ENCODE assay signal across 11 cellular contexts in the genomic region with DNA sequence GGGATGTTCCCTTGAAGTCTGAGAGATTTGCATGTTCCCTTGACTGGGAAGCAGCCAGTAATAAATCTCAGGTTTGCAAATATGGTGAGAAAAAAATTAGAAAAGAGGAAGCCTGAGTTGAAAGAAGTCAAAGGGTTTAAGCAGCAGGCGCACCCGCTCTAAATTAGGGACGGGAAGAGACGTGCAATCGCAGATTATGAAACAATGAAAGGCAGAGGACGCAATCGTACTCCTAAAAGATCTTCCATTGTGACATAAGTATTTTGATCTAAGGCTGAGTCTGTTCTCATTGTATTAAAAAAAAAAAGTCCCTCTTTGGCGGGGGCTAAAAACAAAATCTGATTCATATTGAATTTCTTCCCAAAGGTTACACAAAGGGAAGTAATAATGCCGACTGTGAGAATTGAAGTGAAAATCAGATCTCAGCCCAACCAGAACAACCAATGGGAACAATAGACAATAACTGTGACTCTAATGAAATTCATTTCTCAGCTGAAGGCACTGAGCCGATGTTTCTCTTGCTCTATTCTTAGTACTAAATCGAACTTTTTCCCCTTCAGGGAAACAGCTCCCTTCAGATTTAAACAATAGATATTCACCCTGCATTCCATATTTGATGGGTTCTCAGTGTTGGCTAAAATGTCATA. TPM values are rescaled to one million over a fixed set of nuclear protein-coding genes. Genes with fewer than 3 reads are reported as not detected.
DNase-seq lines count a peak whose midpoint lies in the region; ATAC-seq and TF ChIP-seq lines count a peak whose summit lies in the region.
"Had no signal": no experiment of that assay in that cellular context is flagged by ENCODE, and none has a peak within 500 bp of the region (broad histone marks: within the 10 kb centered on the region; RNA-seq: fewer than 3 reads in every experiment).

No MANE protein-coding gene starts in this region.

- H3K4me3 ChIP-seq in OCI-LY3 (ENCODE audit: low read length) (peak overlapping the region; percentile 63), esophagus squamous epithelium (peak overlapping the region in 1 of 4 donors; percentile 4), foreskin fibroblast (ENCODE audit: low read depth in 1 of 2, low read length in 2 of 2) (no peak overlapping the region)

- peak overlapping the region; percentile 4; the same call in 1 of the 2 replicates for H3K27ac ChIP-seq in OCI-LY3 (ENCODE audit: low read length)
- H3K27ac ChIP-seq in esophagus squamous epithelium, result peak overlapping the region; percentile 24 to 74 (median 49)
- H3K27ac ChIP-seq: RWPE1 had no signal

- no peak for TF ChIP-seq CTCF in OCI-LY3 (IDR thresholded peaks at IDR 0.05; ENCODE audit: low read depth, low read length)
- TF ChIP-seq CTCF in esophagus squamous epithelium (IDR thresholded peaks at IDR 0.05), result no peak
- no peak for TF ChIP-seq CTCF in foreskin fibroblast (IDR thresholded peaks at IDR 0.05; ENCODE audit: low read depth, low read length)

- DNase-seq in GM03348 (ENCODE audit: low spot score), result peak; percentile 15
- DNase-seq in esophagus squamous epithelium (lab: John Stamatoyannopoulos, UW), result no peak
- DNase-seq in pons (ENCODE audit: low spot score), result peak; percentile 62
- DNase-seq in foreskin fibroblast, result no peak
- DNase-seq in NAMALWA (ENCODE audit: low spot score), result no peak
- DNase-seq in stimulated activated CD4-positive, alpha-beta T cell treated with anti-CD3 and anti-CD28 coated beads, Interleukin-4, amount 100 ng/mL, for 1 hour, result no peak
- DNase-seq: activated CD4-positive, alpha-beta T cell treated with anti-CD3 and anti-CD28 coated beads, Interleukin-2, amount 50 U/mL, for 48 hours; amniotic stem cell had no signal

- H3K27me3 ChIP-seq in OCI-LY3 (ENCODE audit: low read depth, low read length) (0 out of 2 replicates have a peak, but pooled peaks cover 2% of the 10 kb centered on the region), esophagus squamous epithelium (no peaks in the 10 kb centered on the region)

- no peak for TF ChIP-seq POLR2A in esophagus squamous epithelium (IDR thresholded peaks at IDR 0.05)

- peak overlapping the region; percentile 70 for H3K4me2 ChIP-seq in OCI-LY3 (ENCODE audit: low read length)

- WGBS in esophagus squamous epithelium, 2 donors, result 8 to 55% methylated on average over 11 of the region's 11 CpGs

- no peaks in the 10 kb centered on the region for H3K79me2 ChIP-seq in OCI-LY3 (ENCODE audit: low read length)

- intact Hi-C loops in esophagus squamous epithelium (cut with DNase I), result no loop called here

- H4K20me1 ChIP-seq in OCI-LY3 (ENCODE audit: insufficient read depth, low read length), result no peaks in the 10 kb centered on the region

- no peak for ATAC-seq in GM18909 (IDR thresholded peaks at IDR 0.05; ENCODE audit: poor library complexity, unreplicated experiment)

- H3K4me1 ChIP-seq in OCI-LY3 (ENCODE audit: low read length), result peaks cover 30% of the 10 kb centered on the region
- peaks cover 0 to 18% (median 0%) of the 10 kb centered on the region in 3 donors for H3K4me1 ChIP-seq in esophagus squamous epithelium

- peaks cover 4% of the 10 kb centered on the region; the same call in 1 of the 2 replicates for H3K9me3 ChIP-seq in OCI-LY3 (ENCODE audit: insufficient read depth, low read length)
- peaks cover 0 to 7% (median 0%) of the 10 kb centered on the region in 3 donors for H3K9me3 ChIP-seq in esophagus squamous epithelium

- H3K36me3 ChIP-seq in OCI-LY3 (replicated peaks; ENCODE audit: low read depth, low read length) (no peaks in the 10 kb centered on the region), esophagus squamous epithelium (no peaks in the 10 kb centered on the region)

- peak overlapping the region; percentile 17; the same call in 1 of the 2 replicates for H3K9ac ChIP-seq in OCI-LY3 (ENCODE audit: low read length)

- 0 out of 2 replicates have a peak overlapping the region, but pooled peaks have one; percentile 10 for H2AFZ ChIP-seq in OCI-LY3 (ENCODE audit: low read depth, low read length)

RNA-seq across cellular contexts. Expression of a gene that starts 28.3 kb away (rescaled TPM):
- 100 to 1,000 TPM; 287 to 793 (median 450) TPM for total RNA-seq in esophagus squamous epithelium

Comparison
In these comparisons a context has a peak if more than half of its experiments do, and no peak if none do; other contexts are left out.
1. DNase-seq: peak in GM03348 (single experiment) and pons (single experiment); none in esophagus squamous epithelium (single experiment), foreskin fibroblast (0 of 2), NAMALWA (single experiment) and stimulated activated CD4-positive, alpha-beta T cell treated with anti-CD3 and anti-CD28 coated beads, Interleukin-4, amount 100 ng/mL, for 1 hour (single experiment).